ENCODE assay signal across 8 cellular contexts in genomic region chr7:105521027-105521730, GRCh38. TPM values are rescaled to one million over a fixed set of nuclear protein-coding genes. Genes with fewer than 3 reads are reported as not detected.
DNase-seq lines count a peak whose midpoint lies in the region; ATAC-seq and TF ChIP-seq lines count a peak whose summit lies in the region.

No MANE protein-coding gene starts in this region.

- no peak overlapping the region for H3K9ac ChIP-seq in muscle layer of colon (ENCODE audit: low read length)

- peak overlapping the region; percentile 96 for H3K27ac ChIP-seq in C4-2B
- H3K27ac ChIP-seq in esophagus muscularis mucosa (replicated peaks in 1 of 4) = peak overlapping the region; percentile 88 to 95 (median 92)
- H3K27ac ChIP-seq in muscle layer of colon (ENCODE audit: low read depth, low read length) = peak overlapping the region; percentile 81

- peak overlapping the region; percentile 96 for H3K27ac Mint-ChIP-seq in stimulated activated naive B cell treated with anti-CD40 and anti-IgM and Interleukin-4, amounts not matched to agents 10 μg/mL and 1 μg/mL and 100 μg/mL, for 72 hours

- no peak for TF ChIP-seq EP300 in esophagus muscularis mucosa (IDR thresholded peaks at IDR 0.05)

- H3K9me3 ChIP-seq in esophagus muscularis mucosa = no peaks in the 10 kb centered on the region
- no peaks in the 10 kb centered on the region for H3K9me3 ChIP-seq in muscle layer of colon (ENCODE audit: low read length)

- no peaks in the 10 kb centered on the region for H3K36me3 ChIP-seq in esophagus muscularis mucosa
- H3K36me3 ChIP-seq in muscle layer of colon (ENCODE audit: insufficient read depth, low read length) = no peaks in the 10 kb centered on the region

- H3K27me3 ChIP-seq in esophagus muscularis mucosa (no peaks in the 10 kb centered on the region), muscle layer of colon (ENCODE audit: control insufficient read depth in 1 of 2, insufficient read depth in 2 of 2, low read length in 2 of 2) (no peaks in the 10 kb centered on the region)

- no peak for TF ChIP-seq POLR2A in esophagus muscularis mucosa (IDR thresholded peaks at IDR 0.05; ENCODE audit: low read depth)

- 8% methylated on average over 24 of the region's 25 CpGs for WGBS in esophagus muscularis mucosa

- H3K9me3 Mint-ChIP-seq in stimulated activated naive B cell treated with anti-CD40 and anti-IgM and Interleukin-4, amounts not matched to agents 10 μg/mL and 1 μg/mL and 100 μg/mL, for 72 hours = no peaks in the 10 kb centered on the region

- H3K4me3 Mint-ChIP-seq in stimulated activated naive B cell treated with anti-CD40 and anti-IgM and Interleukin-4, amounts not matched to agents 10 μg/mL and 1 μg/mL and 100 μg/mL, for 72 hours = peak overlapping the region; percentile 98 to 99

- ATAC-seq in GM19372 (IDR thresholded peaks at IDR 0.05; ENCODE audit: low read depth, unreplicated experiment) = peak; percentile 30
- ATAC-seq in HG03439 (IDR thresholded peaks at IDR 0.05; ENCODE audit: unreplicated experiment) = peak; percentile 30
- ATAC-seq in stimulated activated naive B cell treated with anti-CD40 and anti-IgM and Interleukin-4, amounts not matched to agents 10 μg/mL and 1 μg/mL and 100 μg/mL, for 72 hours (replicated peaks) = peak; percentile 66

- intact Hi-C loops in esophagus muscularis mucosa (cut with DNase I) = no loop called here

- H3K4me3 ChIP-seq in esophagus muscularis mucosa = peak overlapping the region; percentile 78 to 94 (median 78)
- H3K4me3 ChIP-seq in muscle layer of colon (ENCODE audit: low read depth in 1 of 2, low read length in 2 of 2) = peak overlapping the region; percentile 49 to 61

- peaks cover 16 to 32% of the 10 kb centered on the region in 2 donors for H3K4me1 Mint-ChIP-seq in stimulated activated naive B cell treated with anti-CD40 and anti-IgM and Interleukin-4, amounts not matched to agents 10 μg/mL and 1 μg/mL and 100 μg/mL, for 72 hours

- H3K4me1 ChIP-seq in esophagus muscularis mucosa (peaks cover 14 to 24% (median 18%) of the 10 kb centered on the region in 4 donors), muscle layer of colon (ENCODE audit: insufficient read depth, low read length) (peaks cover 10% of the 10 kb centered on the region)

- peak; percentile 16 for DNase-seq in NCI-H510A treated with DMSO at 0.1 percent for 48 hours (lab: John Stamatoyannopoulos, UW)
- DNase-seq in activated T-cell treated with anti-CD3 and anti-CD28 coated beads for 1 hour (ENCODE audit: low read depth) = peak; percentile 22
- no peak for DNase-seq in esophagus muscularis mucosa (ENCODE audit: extremely low spot score)
- peak; percentile 49 for DNase-seq in stimulated activated naive B cell treated with anti-CD40 and anti-IgM and Interleukin-4, amounts not matched to agents 10 μg/mL and 1 μg/mL and 100 μg/mL, for 72 hours

- TF ChIP-seq CTCF in C4-2B (conservative IDR thresholded peaks at IDR 0.05) (no peak), esophagus muscularis mucosa (IDR thresholded peaks at IDR 0.05) (no peak)

- H3K27me3 Mint-ChIP-seq in stimulated activated naive B cell treated with anti-CD40 and anti-IgM and Interleukin-4, amounts not matched to agents 10 μg/mL and 1 μg/mL and 100 μg/mL, for 72 hours = no peaks in the 10 kb centered on the region

- H3K36me3 Mint-ChIP-seq in stimulated activated naive B cell treated with anti-CD40 and anti-IgM and Interleukin-4, amounts not matched to agents 10 μg/mL and 1 μg/mL and 100 μg/mL, for 72 hours = peaks cover 7 to 19% of the 10 kb centered on the region in 2 donors

RNA-seq across cellular contexts. Expression of gene PUS7, which starts 0.9 kb away (rescaled TPM):
- total RNA-seq in esophagus muscularis mucosa = 10 to 100 TPM in 3 of 4 donors, 1 to 10 TPM in 1; 7.1 to 22.9 (median 12.7) TPM

RNA-seq across cellular contexts. Expression of gene RINT1, which starts 10.8 kb away (rescaled TPM):
- total RNA-seq in esophagus muscularis mucosa = 10 to 100 TPM in 2 of 4 donors, 1 to 10 TPM in 2; 9.1 to 11.5 (median 9.8) TPM
